In genomic region chr5:159208508-159209437, GRCh38 we compare ENCODE assay signal across 7 cellular contexts. TPM values are rescaled to one million over a fixed set of nuclear protein-coding genes. Genes with fewer than 3 reads are reported as not detected.
DNase-seq lines count a peak whose midpoint lies in the region; ATAC-seq and TF ChIP-seq lines count a peak whose summit lies in the region.

No MANE protein-coding gene starts in this region.

- peaks cover 6% of the 10 kb centered on the region for H3K27me3 Mint-ChIP-seq in GM23338 (ENCODE audit: insufficient read depth, low read depth, poor library complexity)
- no peaks in the 10 kb centered on the region for H3K27me3 Mint-ChIP-seq in activated T-cell treated with anti-CD3 and anti-CD28 coated beads, Interleukin-2, amount 50 U/mL, for 72 hours (ENCODE audit: low read depth)
- H3K27me3 Mint-ChIP-seq in nephron progenitor cell (ENCODE audit: low read depth, poor library complexity) = no peaks in the 10 kb centered on the region

- CTCF ChIA-PET in GM10248 (lab: Yijun Ruan, JAX) = interaction anchor here (0.8 to 3.3 kb wide), 4 partner anchors 10 to 52 kb away, joined by 4 to 13 read pairs (median 8); no protein-coding TSS in a partner anchor

- H3K4me1 Mint-ChIP-seq in GM23338 = peaks cover 41% of the 10 kb centered on the region
- peaks cover 62% of the 10 kb centered on the region for H3K4me1 Mint-ChIP-seq in activated T-cell treated with anti-CD3 and anti-CD28 coated beads, Interleukin-2, amount 50 U/mL, for 72 hours (ENCODE audit: low read depth)
- peaks cover 56% of the 10 kb centered on the region for H3K4me1 Mint-ChIP-seq in nephron progenitor cell

- H3K36me3 ChIP-seq in GM23338 (ENCODE audit: insufficient read depth) (no peaks in the 10 kb centered on the region), MG63 (no peaks in the 10 kb centered on the region; the same call in 1 of the 2 replicates), uterus (no peaks in the 10 kb centered on the region)

- peaks cover 8% of the 10 kb centered on the region; the same call in 1 of the 2 replicates for H4K20me1 ChIP-seq in GM23338 (replicated peaks; ENCODE audit: insufficient read depth)

- H3K27ac Mint-ChIP-seq in GM23338 (peak overlapping the region; percentile 91), nephron progenitor cell (peak overlapping the region; percentile 99)
- peak overlapping the region; percentile 100 for H3K27ac Mint-ChIP-seq in activated T-cell treated with anti-CD3 and anti-CD28 coated beads, Interleukin-2, amount 50 U/mL, for 72 hours

- H3K9me3 Mint-ChIP-seq in GM23338 = peaks cover 3% of the 10 kb centered on the region; the same call in 1 of the 3 replicates
- no peaks in the 10 kb centered on the region for H3K9me3 Mint-ChIP-seq in activated T-cell treated with anti-CD3 and anti-CD28 coated beads, Interleukin-2, amount 50 U/mL, for 72 hours
- no peaks in the 10 kb centered on the region for H3K9me3 Mint-ChIP-seq in nephron progenitor cell

- H3K27me3 ChIP-seq in GM23338 (ENCODE audit: insufficient read depth) (peaks cover 35% of the 10 kb centered on the region), MG63 (no peaks in the 10 kb centered on the region), uterus (peaks cover 0 to 3% of the 10 kb centered on the region in 2 donors)

- no peak for TF ChIP-seq CTCF in GM10248 (IDR thresholded peaks at IDR 0.05; ENCODE audit: control extremely low read depth, extremely low read depth, low read depth, missing control alignments)
- no peak for TF ChIP-seq CTCF in GM23338 (conservative IDR thresholded peaks at IDR 0.05; ENCODE audit: low read depth in 2 of 2)
- no peak for TF ChIP-seq CTCF in foreskin fibroblast (IDR thresholded peaks at IDR 0.05; ENCODE audit: low read depth, low read length)
- TF ChIP-seq CTCF in nephron progenitor cell (IDR thresholded peaks at IDR 0.05) = no peak
- no peak for TF ChIP-seq CTCF in uterus (IDR thresholded peaks at IDR 0.05)

- no peaks in the 10 kb centered on the region for H3K36me3 Mint-ChIP-seq in GM23338 (ENCODE audit: low read depth)
- peaks cover 19 to 22% of the 10 kb centered on the region in 2 donors for H3K36me3 Mint-ChIP-seq in activated T-cell treated with anti-CD3 and anti-CD28 coated beads, Interleukin-2, amount 50 U/mL, for 72 hours (ENCODE audit: insufficient read depth in 2 of 2)
- no peaks in the 10 kb centered on the region for H3K36me3 Mint-ChIP-seq in nephron progenitor cell (ENCODE audit: low read depth)

- peak overlapping the region; percentile 91 for H3K4me3 ChIP-seq in GM23338
- peak overlapping the region; percentile 81 for H3K4me3 ChIP-seq in MG63
- H3K4me3 ChIP-seq in foreskin fibroblast (ENCODE audit: low read depth in 1 of 2, low read length in 2 of 2) = peak overlapping the region; percentile 82 to 84
- H3K4me3 ChIP-seq in uterus = peak overlapping the region; percentile 75 to 99

- DNase-seq in GM10248 (ENCODE audit: extremely low spot score) (peak; percentile 24), GM23338 (ENCODE audit: low spot score) (peak; percentile 78), MG63 (peak; percentile 43), foreskin fibroblast (peak in 1 of 2 donors; percentile 60), nephron progenitor cell (peak; percentile 58), uterus (peak; percentile 34 to 36)
- peak in 1 of 2 donors; percentile 17 for DNase-seq in activated T-cell treated with anti-CD3 and anti-CD28 coated beads, Interleukin-2, amount 50 U/mL, for 72 hours

- peaks cover 37% of the 10 kb centered on the region for H3K4me1 ChIP-seq in GM23338 (ENCODE audit: insufficient read depth)
- peaks cover 0 to 15% of the 10 kb centered on the region in 2 donors for H3K4me1 ChIP-seq in uterus

- H3K27ac ChIP-seq in GM23338 (ENCODE audit: low read depth) (no peak overlapping the region), uterus (peak overlapping the region; percentile 88 to 93)

- intact Hi-C loops in uterus (cut with DNase I; ENCODE audit: low total_unique reads) = no loop called here

- POLR2A ChIA-PET in GM10248 (lab: Yijun Ruan, JAX) = no interaction called here

- peak overlapping the region; percentile 11; the same call in 1 of the 2 replicates for H2AFZ ChIP-seq in GM23338

- peaks cover 48% of the 10 kb centered on the region for H3K79me2 ChIP-seq in GM23338 (replicated peaks; ENCODE audit: insufficient read depth)

- no peaks in the 10 kb centered on the region for H3K9me2 ChIP-seq in GM23338 (ENCODE audit: insufficient read depth)

- H3F3A ChIP-seq in GM23338 (replicated peaks; ENCODE audit: low read depth) = no peaks in the 10 kb centered on the region

- no peaks in the 10 kb centered on the region for H3K9me3 ChIP-seq in MG63
- H3K9me3 ChIP-seq in uterus = no peaks in the 10 kb centered on the region

- peak overlapping the region; percentile 97 for H3K4me2 ChIP-seq in GM23338

- no peak for TF ChIP-seq POLR2A in uterus (IDR thresholded peaks at IDR 0.05)

- peak overlapping the region; percentile 92 for H3K4me3 Mint-ChIP-seq in GM23338
- peak overlapping the region; percentile 97 to 99 for H3K4me3 Mint-ChIP-seq in activated T-cell treated with anti-CD3 and anti-CD28 coated beads, Interleukin-2, amount 50 U/mL, for 72 hours
- peak overlapping the region; percentile 98 for H3K4me3 Mint-ChIP-seq in nephron progenitor cell

- peak; percentile 73 for ATAC-seq in GM23338
- ATAC-seq in activated T-cell treated with anti-CD3 and anti-CD28 coated beads, Interleukin-2, amount 50 U/mL, for 72 hours (replicated peaks in 1 of 2) = peak in 1 of 2 donors; percentile 14

TF ChIP-seq in GM23338, 12 proteins besides CTCF, POLR2A, EP300 and RAD21:
- TF ChIP-seq REST (IDR thresholded peaks at IDR 0.05; ENCODE audit: unreplicated experiment) (peak; percentile 16), EZH2 (IDR thresholded peaks at IDR 0.05; ENCODE audit: low read depth, unreplicated experiment) (no peak), POLR2AphosphoS5 (IDR thresholded peaks at IDR 0.05; ENCODE audit: low read depth) (0 out of 2 replicates have a peak, but pooled peaks have one; percentile 30), NANOG (IDR thresholded peaks at IDR 0.05; ENCODE audit: borderline replicate concordance) (0 out of 2 replicates have a peak, but pooled peaks have one; percentile 19)

RNA-seq across cellular contexts. Expression of gene RNF145, which starts 0.6 kb away (rescaled TPM):
- total RNA-seq in GM23338 (2014; rRNA removed; shearing (Covaris generic)) = 37.1 and 43.5 TPM in 2 replicates
- polyA plus RNA-seq in GM23338 (2016; fragmentation: Nextera tagmentation; extraction: Ambion mirVana) = 15.6 and 16.4 TPM in 2 replicates
- 30.8 and 53.5 TPM in 2 replicates for total RNA-seq in MG63 (2014; rRNA removed; shearing (Covaris generic); ENCODE audit: low replicate concordance)
- 100 to 1,000 TPM in 1 of 2 donors, 10 to 100 TPM in 1; 88.7 to 116 TPM for total RNA-seq in activated T-cell treated with anti-CD3 and anti-CD28 coated beads, Interleukin-2, amount 50 U/mL, for 72 hours
- total RNA-seq in uterus = 10 to 100 TPM; 20.2 to 78.2 (median 73.6) TPM

RNA-seq across cellular contexts. Expression of gene UBLCP1, which starts 54.3 kb away (rescaled TPM):
- 45.0 and 47.6 TPM in 2 replicates for total RNA-seq in GM23338 (2014; rRNA removed; shearing (Covaris generic))
- 42.6 and 56.1 TPM in 2 replicates for polyA plus RNA-seq in GM23338 (2016; fragmentation: Nextera tagmentation; extraction: Ambion mirVana)
- total RNA-seq in MG63 (2014; rRNA removed; shearing (Covaris generic); ENCODE audit: low replicate concordance) = 32.3 and 43.1 TPM in 2 replicates
- total RNA-seq in activated T-cell treated with anti-CD3 and anti-CD28 coated beads, Interleukin-2, amount 50 U/mL, for 72 hours = 10 to 100 TPM; 40.2 to 42.0 TPM
- 10 to 100 TPM in 3 of 4 donors, 1 to 10 TPM in 1; 7.4 to 39.0 (median 21.6) TPM for total RNA-seq in uterus
